ENCODE assay signal across 10 cellular contexts in genomic region chr12:43338848-43339526, GRCh38.
A peak's percentile ranks its signal among the peaks of the same experiment; 100 is the strongest.
DNase-seq lines count a peak whose midpoint lies in the region; ATAC-seq and TF ChIP-seq lines count a peak whose summit lies in the region.
"Had no signal": no experiment of that assay in that cellular context is flagged by ENCODE, and none has a peak within 500 bp of the region (broad histone marks: within the 10 kb centered on the region; RNA-seq: fewer than 3 reads in every experiment).

No MANE protein-coding gene starts in this region.

- DNase-seq in NCI-H2107 treated with DMSO at 0.1 percent for 48 hours (lab: John Stamatoyannopoulos, UW; ENCODE audit: unreplicated experiment) (peak; percentile 5), NCI-H2107 (lab: John Stamatoyannopoulos, UW) (no peak), NCI-H146 (lab: John Stamatoyannopoulos, UW) (peak; percentile 57), astrocyte of the spinal cord (ENCODE audit: low read depth, low spot score) (peak; percentile 86), kidney glomerular epithelial cell (lab: John Stamatoyannopoulos, UW) (peak; percentile 78)
- DNase-seq in stimulated activated CD4-positive, alpha-beta T cell treated with anti-CD3 and anti-CD28 coated beads, Interleukin-2, amount 100 ng/mL, for 48 hours, result no peak
- DNase-seq in activated CD8-positive, alpha-beta T cell treated with anti-CD3 and anti-CD28 coated beads for 36 hours, result no peak

- in situ Hi-C loops in astrocyte of the spinal cord (cut with HindIII; ENCODE audit: low sequenced_read_pairs), result no loop called here

- no peak overlapping the region for H3K4me3 ChIP-seq in astrocyte of the spinal cord (ENCODE audit: low read depth, low read length)

- CTCF ChIA-PET in activated CD8-positive, alpha-beta T cell treated with anti-CD3 and anti-CD28 coated beads for 36 hours (lab: Charles Lee), result no interaction called here

- POLR2A ChIA-PET in activated CD8-positive, alpha-beta T cell treated with anti-CD3 and anti-CD28 coated beads for 36 hours (lab: Charles Lee), result no interaction called here

- ATAC-seq in HG02870 (IDR thresholded peaks at IDR 0.05; ENCODE audit: unreplicated experiment), result peak; percentile 54
- no peak for ATAC-seq in activated CD8-positive, alpha-beta T cell treated with anti-CD3 and anti-CD28 coated beads for 36 hours

- H3K4me1 Mint-ChIP-seq in activated CD8-positive, alpha-beta T cell treated with anti-CD3 and anti-CD28 coated beads for 36 hours (ENCODE audit: low read depth), result no peaks in the 10 kb centered on the region
- H3K4me1 Mint-ChIP-seq: central memory CD8-positive, alpha-beta T cell had no signal

- intact Hi-C loops in activated CD8-positive, alpha-beta T cell treated with anti-CD3 and anti-CD28 coated beads for 36 hours (cut with micrococcal nuclease), result no loop called here

- no peak overlapping the region for H3K27ac Mint-ChIP-seq in activated CD8-positive, alpha-beta T cell treated with anti-CD3 and anti-CD28 coated beads for 36 hours
- H3K27ac Mint-ChIP-seq: B cell had no signal

- H3K9me3 Mint-ChIP-seq in activated CD8-positive, alpha-beta T cell treated with anti-CD3 and anti-CD28 coated beads for 36 hours, result no peaks in the 10 kb centered on the region

- H3K27me3 Mint-ChIP-seq in activated CD8-positive, alpha-beta T cell treated with anti-CD3 and anti-CD28 coated beads for 36 hours, result no peaks in the 10 kb centered on the region
- H3K27me3 Mint-ChIP-seq: B cell; central memory CD8-positive, alpha-beta T cell had no signal

- peak; percentile 74 for TF ChIP-seq CTCF in astrocyte of the spinal cord (IDR thresholded peaks at IDR 0.05; ENCODE audit: low read depth, low read length)
- no peak for TF ChIP-seq CTCF in activated CD8-positive, alpha-beta T cell treated with anti-CD3 and anti-CD28 coated beads for 36 hours (IDR thresholded peaks at IDR 0.05)

- no peaks in the 10 kb centered on the region for H3K36me3 Mint-ChIP-seq in activated CD8-positive, alpha-beta T cell treated with anti-CD3 and anti-CD28 coated beads for 36 hours (ENCODE audit: low read depth)

- H3K4me3 Mint-ChIP-seq in activated CD8-positive, alpha-beta T cell treated with anti-CD3 and anti-CD28 coated beads for 36 hours, result no peak overlapping the region
- H3K4me3 Mint-ChIP-seq: B cell; central memory CD8-positive, alpha-beta T cell had no signal

Comparison
In these comparisons a context has a peak if more than half of its experiments do, and no peak if none do; other contexts are left out.
1. DNase-seq: peak in NCI-H2107 treated with DMSO at 0.1 percent for 48 hours (single experiment), NCI-H146 (single experiment), astrocyte of the spinal cord (single experiment) and kidney glomerular epithelial cell (single experiment); none in NCI-H2107 (single experiment), stimulated activated CD4-positive, alpha-beta T cell treated with anti-CD3 and anti-CD28 coated beads, Interleukin-2, amount 100 ng/mL, for 48 hours (0 of 2) and activated CD8-positive, alpha-beta T cell treated with anti-CD3 and anti-CD28 coated beads for 36 hours (single experiment).